ENCODE assay signal across 7 cellular contexts in the genomic region with DNA sequence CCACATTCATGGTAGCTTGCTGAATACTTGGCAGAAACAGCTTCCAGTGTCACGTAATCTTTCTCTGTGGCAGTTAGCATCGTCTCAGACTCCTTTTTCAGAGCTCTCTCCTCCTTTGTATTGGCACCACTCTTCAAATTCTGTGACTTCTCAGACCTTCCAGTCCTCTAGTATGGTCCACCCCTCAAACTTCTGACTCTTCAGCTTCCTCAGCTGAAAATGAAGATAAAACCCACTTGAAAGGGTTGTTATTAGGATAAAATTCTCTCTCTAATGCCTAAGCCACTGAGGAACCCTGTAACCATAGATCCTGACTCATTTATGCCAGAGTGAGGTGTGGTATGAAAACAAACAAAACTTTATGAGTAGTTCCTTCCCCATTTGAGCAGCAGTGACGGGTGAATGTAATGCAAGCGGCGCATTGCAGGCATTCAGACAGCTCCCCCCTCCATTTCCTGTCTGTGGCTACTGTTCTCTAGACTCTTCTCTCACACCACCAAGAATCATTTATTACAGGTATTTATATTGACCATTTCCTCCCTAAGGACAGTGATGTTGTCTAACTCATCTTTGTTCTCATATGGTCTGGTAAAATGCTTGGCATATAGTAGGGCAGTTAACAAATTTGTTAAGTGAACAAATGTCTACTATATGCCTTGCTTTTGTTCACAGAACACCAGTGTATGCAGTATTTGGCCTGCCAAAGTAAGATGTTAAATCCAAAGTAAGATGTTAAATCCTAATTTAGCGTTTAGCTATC. TPM values are rescaled to one million over a fixed set of nuclear protein-coding genes. Genes with fewer than 3 reads are reported as not detected.
DNase-seq lines count a peak whose midpoint lies in the region; ATAC-seq and TF ChIP-seq lines count a peak whose summit lies in the region.

No MANE protein-coding gene starts in this region.

- TF ChIP-seq POLR2A in heart left ventricle (IDR thresholded peaks at IDR 0.05) = no peak

- ATAC-seq in GM19023 (IDR thresholded peaks at IDR 0.05; ENCODE audit: unreplicated experiment) (peak; percentile 99), HG03045 (IDR thresholded peaks at IDR 0.05; ENCODE audit: unreplicated experiment) (peak; percentile 99), Panc1 (peak; percentile 96), heart left ventricle (peak in 3 of 4 donors; percentile 49 to 66 (median 63))

- WGBS in heart left ventricle, 4 donors = 44 to 49% (median 45%) methylated on average over 6 of the region's 6 CpGs

- H3K4me1 ChIP-seq in Panc1 (ENCODE audit: control insufficient read depth, insufficient read depth, low read length) = peaks cover 71% of the 10 kb centered on the region
- peaks cover 4 to 62% (median 39%) of the 10 kb centered on the region in 12 donors for H3K4me1 ChIP-seq in heart left ventricle

- CTCF ChIA-PET in Panc1 (lab: Charles Lee) = interaction anchor here (0.6 to 1.3 kb wide), 2 partner anchors 31 to 230 kb away, joined by 3 read pairs; no protein-coding TSS in a partner anchor

- H3K27ac ChIP-seq in Panc1 (ENCODE audit: low read length) (peak overlapping the region; percentile 90), heart left ventricle (peak overlapping the region in 3 of 12 donors; percentile 14 to 44 (median 20)), skin epidermis (peak overlapping the region in 17 of 21 experiments; percentile 2 to 82 (median 59))

- no peaks in the 10 kb centered on the region for H3K9me3 ChIP-seq in Panc1 (ENCODE audit: control insufficient read depth, insufficient read depth, low read depth, low read length)
- no peaks in the 10 kb centered on the region for H3K9me3 ChIP-seq in heart left ventricle

- intact Hi-C loops in Panc1 (cut with micrococcal nuclease; ENCODE audit: unreplicated experiment) (no loop called here), heart left ventricle (cut with DNase I) (loop anchor here in 3 of 10 donors (5.0 to 10.0 kb wide), 2 partner anchors 35 to 58 kb away; partner anchors contain the start of gene GALNT1 (in 2 of the 3))

- DNase-seq in Panc1 (ENCODE audit: low read depth, low spot score) = peak; percentile 77
- DNase-seq in activated T-helper 1 cell treated with anti-CD3 and anti-CD28 coated beads, Interleukin-2, amount 50 U/mL, for 16 hours (ENCODE audit: low read depth in 1 of 2, low spot score in 1 of 2) = peak; percentile 20 to 39
- peak in 3 of 5 donors; percentile 16 to 39 (median 25) for DNase-seq in heart left ventricle
- no peak for DNase-seq in NCI-H2171 (lab: John Stamatoyannopoulos, UW)

- BruUV-seq in Panc1 (replicated peaks; lab: Mats Ljungman, UMichigan) = no TSS peak

- H3K27me3 ChIP-seq in Panc1 (ENCODE audit: control insufficient read depth, insufficient read depth, low read length) = no peaks in the 10 kb centered on the region
- no peaks in the 10 kb centered on the region for H3K27me3 ChIP-seq in heart left ventricle

- peak overlapping the region; percentile 24 to 50; a peak in 3 of 4 replicates for H3K4me3 ChIP-seq in Panc1 (ENCODE audit: low read depth in 2 of 2, low read length in 2 of 2)
- H3K4me3 ChIP-seq in heart left ventricle = no peak overlapping the region
- no peak overlapping the region for H3K4me3 ChIP-seq in skin epidermis

- POLR2A ChIA-PET in Panc1 (lab: Charles Lee) = no interaction called here

- H3K36me3 ChIP-seq in Panc1 (ENCODE audit: control insufficient read depth, insufficient read depth, low read length) = no peaks in the 10 kb centered on the region
- H3K36me3 ChIP-seq in heart left ventricle = no peaks in the 10 kb centered on the region

- TF ChIP-seq CTCF in Panc1 (IDR thresholded peaks at IDR 0.05) (no peak), heart left ventricle (IDR thresholded peaks at IDR 0.05) (no peak)

- in situ Hi-C loops in Panc1 (cut with HindIII; ENCODE audit: low pct_unique_long_range_greater_than_20kb, low sequenced_read_pairs) = no loop called here

RNA-seq across cellular contexts. Expression of gene GALNT1, which starts 35.3 kb away (rescaled TPM):
- 147 TPM for total RNA-seq in Panc1 (2021; ENCODE audit: unreplicated experiment)
- polyA plus RNA-seq in Panc1 (2012; ENCODE audit: insufficient read length) = 63.0 TPM
- total RNA-seq in heart left ventricle = 10 to 100 TPM; 26.9 to 69.0 (median 43.0) TPM
- 10 to 100 TPM in 1 of 2 donors, 1 to 10 TPM in 1; 9.6 to 37.7 TPM for polyA plus RNA-seq in heart left ventricle

Comparison
In these comparisons a context has a peak if more than half of its experiments do, and no peak if none do; other contexts are left out.
1. H3K4me3 ChIP-seq: peak in Panc1 (2 of 2); none in heart left ventricle (0 of 12) and skin epidermis (0 of 7).
2. Peak in every context shown above with its lines, with median percentiles within 50 percentile points of each other: ATAC-seq.